In genomic region chr1:226939439-226940028, GRCh38 we compare ENCODE assay signal across 8 cellular contexts. TPM values are rescaled to one million over a fixed set of nuclear protein-coding genes. Genes with fewer than 3 reads are reported as not detected.
A peak's percentile ranks its signal among the peaks of the same experiment; 100 is the strongest.
DNase-seq lines count a peak whose midpoint lies in the region; ATAC-seq and TF ChIP-seq lines count a peak whose summit lies in the region.

No MANE protein-coding gene starts in this region.

- ATAC-seq in GM19372 (IDR thresholded peaks at IDR 0.05; ENCODE audit: low read depth, unreplicated experiment): peak; percentile 27
- peak; percentile 40 for ATAC-seq in HG03439 (IDR thresholded peaks at IDR 0.05; ENCODE audit: unreplicated experiment)
- ATAC-seq in left ventricle myocardium superior: peak; percentile 50

- peak overlapping the region; percentile 91 for H3K4me3 Mint-ChIP-seq in activated naive CD8-positive, alpha-beta T cell

- H3K27me3 ChIP-seq in NT2/D1 (ENCODE audit: insufficient read depth, insufficient read length) (peaks cover 12% of the 10 kb centered on the region), prostate gland (replicated peaks; ENCODE audit: insufficient read depth) (no peaks in the 10 kb centered on the region)

- peak; percentile 88 for TF ChIP-seq POLR2A in prostate gland (IDR thresholded peaks at IDR 0.05)

- H3K4me3 ChIP-seq in NT2/D1 (ENCODE audit: insufficient read length, low read depth) (peak overlapping the region; percentile 87), prostate gland (peak overlapping the region; percentile 64 to 66)

- peaks cover 10% of the 10 kb centered on the region for H3K4me1 ChIP-seq in NT2/D1 (ENCODE audit: insufficient read depth, insufficient read length)
- peaks cover 10% of the 10 kb centered on the region for H3K4me1 ChIP-seq in prostate gland (replicated peaks)

- peaks cover 10% of the 10 kb centered on the region for H3K36me3 Mint-ChIP-seq in activated naive CD8-positive, alpha-beta T cell

- peaks cover 50% of the 10 kb centered on the region for H3K4me1 Mint-ChIP-seq in activated naive CD8-positive, alpha-beta T cell (ENCODE audit: low read depth)

- H3K36me3 ChIP-seq in NT2/D1 (ENCODE audit: insufficient read depth, insufficient read length, low read length) (no peaks in the 10 kb centered on the region), prostate gland (no peaks in the 10 kb centered on the region)

- under 1% methylated on average over 49 of the region's 51 CpGs for WGBS in prostate gland

- intact Hi-C loops in left ventricle myocardium superior (cut with micrococcal nuclease) (no loop called here), prostate gland (cut with DNase I) (loop anchor here (5.0 to 10.0 kb wide), 2 partner anchors 48 to 375 kb away; partner anchors contain the start of gene CDC42BPA)

- TF ChIP-seq CTCF in prostate gland (IDR thresholded peaks at IDR 0.05): no peak

- H3K27ac ChIP-seq in prostate gland: peak overlapping the region; percentile 94 to 95

- H3K27me3 Mint-ChIP-seq in activated naive CD8-positive, alpha-beta T cell: no peaks in the 10 kb centered on the region

- H3K9me3 Mint-ChIP-seq in activated naive CD8-positive, alpha-beta T cell (ENCODE audit: low read depth): peaks cover 11% of the 10 kb centered on the region

- H3K27ac Mint-ChIP-seq in activated naive CD8-positive, alpha-beta T cell: peak overlapping the region; percentile 96

- peak; percentile 68 for DNase-seq in DMS 273 treated with DMSO at 0.1 percent for 48 hours (lab: John Stamatoyannopoulos, UW)
- DNase-seq in NT2/D1 (ENCODE audit: low read depth, low spot score): peak; percentile 30
- peak; percentile 83 for DNase-seq in left ventricle myocardium superior
- peak; percentile 39 for DNase-seq in prostate gland (ENCODE audit: low spot score)
- DNase-seq in NCI-H2107 (lab: John Stamatoyannopoulos, UW): no peak

- peaks cover under 1% of the 10 kb centered on the region; the same call in 1 of the 2 replicates for H3K9me3 ChIP-seq in NT2/D1 (ENCODE audit: insufficient read depth, low read length)
- no peaks in the 10 kb centered on the region for H3K9me3 ChIP-seq in prostate gland

- peak overlapping the region; percentile 98 for H3K9ac ChIP-seq in NT2/D1 (ENCODE audit: insufficient read length, low read depth)

RNA-seq across cellular contexts. Expression of gene COQ8A, which starts 0.6 kb away (rescaled TPM):
- total RNA-seq in left ventricle myocardium superior: 438 TPM
- total RNA-seq in prostate gland: 10 to 100 TPM; 61.8 to 66.1 TPM
